ENCODE assay signal across 13 cellular contexts in genomic region chr19:5127710-5128109, GRCh38.
DNase-seq lines count a peak whose midpoint lies in the region; ATAC-seq and TF ChIP-seq lines count a peak whose summit lies in the region.
"Had no signal": no experiment of that assay in that cellular context is flagged by ENCODE, and none has a peak within 500 bp of the region (broad histone marks: within the 10 kb centered on the region; RNA-seq: fewer than 3 reads in every experiment).

No MANE protein-coding gene starts in this region.

- ATAC-seq in lower lobe of right lung = no peak
- peak; percentile 2 for ATAC-seq in stimulated activated effector memory CD8-positive, alpha-beta T cell treated with anti-CD3 and anti-CD28 coated beads, Interleukin-12 subunit alpha, Interleukin-12 subunit beta, amount 100 ng/mL, for 72 hours
- ATAC-seq: activated CD8-positive, alpha-beta T cell treated with anti-CD3 and anti-CD28 coated beads for 36 hours had no signal

- H3K27ac ChIP-seq in SJCRH30 = peak overlapping the region; percentile 46; the same call in 1 of the 2 replicates
- H3K27ac ChIP-seq in lower lobe of right lung = peak overlapping the region; percentile 36
- H3K27ac ChIP-seq: 22Rv1, suprapubic skin had no signal

- POLR2A ChIA-PET in activated CD4-positive, alpha-beta T cell treated with anti-CD3 and anti-CD28 coated beads, Interleukin-2, amount 10 ng/mL, durations not matched to agents 7 days and 5 days (lab: Charles Lee) = no interaction called here

- H3K4me3 ChIP-seq in SJCRH30 (no peak overlapping the region), lower lobe of right lung (no peak overlapping the region)
- H3K4me3 ChIP-seq: MG63, suprapubic skin had no signal

- H3K36me3 Mint-ChIP-seq in stimulated activated effector memory CD8-positive, alpha-beta T cell treated with anti-CD3 and anti-CD28 coated beads, Interleukin-12 subunit alpha, Interleukin-12 subunit beta, amount 100 ng/mL, for 72 hours = peaks cover 38% of the 10 kb centered on the region
- H3K36me3 Mint-ChIP-seq in activated CD4-positive, alpha-beta T cell treated with anti-CD3 and anti-CD28 coated beads, Interleukin-2, amount 10 ng/mL, durations not matched to agents 7 days and 5 days (ENCODE audit: low read depth) = no peaks in the 10 kb centered on the region
- peaks cover 11% of the 10 kb centered on the region for H3K36me3 Mint-ChIP-seq in Calu3 (ENCODE audit: insufficient read depth, unreplicated experiment)

- intact Hi-C loops in lower lobe of right lung (cut with DNase I) (no loop called here), Calu3 (cut with micrococcal nuclease; ENCODE audit: unreplicated experiment) (no loop called here)

- BruUV-seq in Calu3 (replicated peaks; lab: Mats Ljungman, UMichigan) = no TSS peak

- CTCF ChIA-PET in activated CD4-positive, alpha-beta T cell treated with anti-CD3 and anti-CD28 coated beads, Interleukin-2, amount 10 ng/mL, durations not matched to agents 7 days and 5 days (lab: Charles Lee) = no interaction called here
- CTCF ChIA-PET in Calu3 (lab: Charles Lee) = interaction anchor here (0.6 to 0.7 kb wide), 2 partner anchors 13 to 1842 kb away, joined by 3 read pairs; no protein-coding TSS in a partner anchor

- H3K27me3 ChIP-seq in SJCRH30 = no peaks in the 10 kb centered on the region
- H3K27me3 ChIP-seq in lower lobe of right lung (ENCODE audit: low read depth) = no peaks in the 10 kb centered on the region
- H3K27me3 ChIP-seq: MG63, suprapubic skin had no signal

- peak; percentile 45 for DNase-seq in NCI-H1436 (lab: John Stamatoyannopoulos, UW)
- DNase-seq in NCI-H1436 treated with DMSO at 0.1 percent for 48 hours (lab: John Stamatoyannopoulos, UW) = no peak
- peak; percentile 42 to 54 for DNase-seq in SJCRH30
- DNase-seq in lower lobe of right lung = no peak
- DNase-seq in stimulated activated effector memory CD8-positive, alpha-beta T cell treated with anti-CD3 and anti-CD28 coated beads, Interleukin-12 subunit alpha, Interleukin-12 subunit beta, amount 100 ng/mL, for 72 hours (ENCODE audit: low spot score in 2 of 2) = no peak
- no peak for DNase-seq in activated CD4-positive, alpha-beta T cell treated with anti-CD3 and anti-CD28 coated beads, Interleukin-2, amount 10 ng/mL, durations not matched to agents 7 days and 5 days
- no peak for DNase-seq in Calu3
- DNase-seq in foreskin melanocyte = no peak
- DNase-seq: activated CD8-positive, alpha-beta T cell treated with anti-CD3 and anti-CD28 coated beads for 36 hours; GF-D8; MG63 had no signal

- no peak overlapping the region for H3K27ac Mint-ChIP-seq in stimulated activated effector memory CD8-positive, alpha-beta T cell treated with anti-CD3 and anti-CD28 coated beads, Interleukin-12 subunit alpha, Interleukin-12 subunit beta, amount 100 ng/mL, for 72 hours
- H3K27ac Mint-ChIP-seq in activated CD4-positive, alpha-beta T cell treated with anti-CD3 and anti-CD28 coated beads, Interleukin-2, amount 10 ng/mL, durations not matched to agents 7 days and 5 days = no peak overlapping the region
- no peak overlapping the region for H3K27ac Mint-ChIP-seq in Calu3 (ENCODE audit: unreplicated experiment)
- H3K27ac Mint-ChIP-seq: activated CD8-positive, alpha-beta T cell treated with anti-CD3 and anti-CD28 coated beads for 36 hours had no signal

- H3K4me1 Mint-ChIP-seq in stimulated activated effector memory CD8-positive, alpha-beta T cell treated with anti-CD3 and anti-CD28 coated beads, Interleukin-12 subunit alpha, Interleukin-12 subunit beta, amount 100 ng/mL, for 72 hours = peaks cover 14% of the 10 kb centered on the region
- H3K4me1 Mint-ChIP-seq in activated CD4-positive, alpha-beta T cell treated with anti-CD3 and anti-CD28 coated beads, Interleukin-2, amount 10 ng/mL, durations not matched to agents 7 days and 5 days = peaks cover 27% of the 10 kb centered on the region
- H3K4me1 Mint-ChIP-seq in Calu3 (ENCODE audit: low read depth, unreplicated experiment) = no peaks in the 10 kb centered on the region

- no peaks in the 10 kb centered on the region for H3K9me3 ChIP-seq in SJCRH30 (replicated peaks)
- no peaks in the 10 kb centered on the region for H3K9me3 ChIP-seq in lower lobe of right lung
- H3K9me3 ChIP-seq: MG63, suprapubic skin had no signal

- H3K27me3 Mint-ChIP-seq in activated CD4-positive, alpha-beta T cell treated with anti-CD3 and anti-CD28 coated beads, Interleukin-2, amount 10 ng/mL, durations not matched to agents 7 days and 5 days = no peaks in the 10 kb centered on the region
- H3K27me3 Mint-ChIP-seq in Calu3 (ENCODE audit: unreplicated experiment) = no peaks in the 10 kb centered on the region
- H3K27me3 Mint-ChIP-seq: activated CD8-positive, alpha-beta T cell treated with anti-CD3 and anti-CD28 coated beads for 36 hours had no signal

- TF ChIP-seq CTCF in lower lobe of right lung (IDR thresholded peaks at IDR 0.05) (no peak), Calu3 (IDR thresholded peaks at IDR 0.05; ENCODE audit: unreplicated experiment) (no peak)

- H3K4me1 ChIP-seq in SJCRH30 = peaks cover 23% of the 10 kb centered on the region
- peaks cover 18% of the 10 kb centered on the region for H3K4me1 ChIP-seq in lower lobe of right lung

- no peaks in the 10 kb centered on the region for H3K9me3 Mint-ChIP-seq in stimulated activated effector memory CD8-positive, alpha-beta T cell treated with anti-CD3 and anti-CD28 coated beads, Interleukin-12 subunit alpha, Interleukin-12 subunit beta, amount 100 ng/mL, for 72 hours
- no peaks in the 10 kb centered on the region for H3K9me3 Mint-ChIP-seq in activated CD4-positive, alpha-beta T cell treated with anti-CD3 and anti-CD28 coated beads, Interleukin-2, amount 10 ng/mL, durations not matched to agents 7 days and 5 days
- H3K9me3 Mint-ChIP-seq in Calu3 (ENCODE audit: low read depth, unreplicated experiment) = no peaks in the 10 kb centered on the region
- H3K9me3 Mint-ChIP-seq: activated CD8-positive, alpha-beta T cell treated with anti-CD3 and anti-CD28 coated beads for 36 hours had no signal

- no peak overlapping the region for H3K4me3 Mint-ChIP-seq in stimulated activated effector memory CD8-positive, alpha-beta T cell treated with anti-CD3 and anti-CD28 coated beads, Interleukin-12 subunit alpha, Interleukin-12 subunit beta, amount 100 ng/mL, for 72 hours
- no peak overlapping the region for H3K4me3 Mint-ChIP-seq in activated CD4-positive, alpha-beta T cell treated with anti-CD3 and anti-CD28 coated beads, Interleukin-2, amount 10 ng/mL, durations not matched to agents 7 days and 5 days
- H3K4me3 Mint-ChIP-seq in Calu3 (ENCODE audit: low read depth, unreplicated experiment) = no peak overlapping the region
- H3K4me3 Mint-ChIP-seq: activated CD8-positive, alpha-beta T cell treated with anti-CD3 and anti-CD28 coated beads for 36 hours had no signal

- no peaks in the 10 kb centered on the region for H3K36me3 ChIP-seq in SJCRH30
- peaks cover 23% of the 10 kb centered on the region for H3K36me3 ChIP-seq in lower lobe of right lung
- H3K36me3 ChIP-seq: MG63 had no signal

Comparison
In these comparisons a context has a peak if more than half of its experiments do, and no peak if none do; other contexts are left out.
1. DNase-seq: peak in NCI-H1436 (single experiment) and SJCRH30 (2 of 2); none in NCI-H1436 treated with DMSO at 0.1 percent for 48 hours (single experiment), lower lobe of right lung (single experiment), stimulated activated effector memory CD8-positive, alpha-beta T cell treated with anti-CD3 and anti-CD28 coated beads, Interleukin-12 subunit alpha, Interleukin-12 subunit beta, amount 100 ng/mL, for 72 hours (0 of 2), activated CD4-positive, alpha-beta T cell treated with anti-CD3 and anti-CD28 coated beads, Interleukin-2, amount 10 ng/mL, durations not matched to agents 7 days and 5 days (single experiment), Calu3 (single experiment) and foreskin melanocyte (single experiment).